24 cellular contexts compared by ENCODE assay signal in the genomic region with DNA sequence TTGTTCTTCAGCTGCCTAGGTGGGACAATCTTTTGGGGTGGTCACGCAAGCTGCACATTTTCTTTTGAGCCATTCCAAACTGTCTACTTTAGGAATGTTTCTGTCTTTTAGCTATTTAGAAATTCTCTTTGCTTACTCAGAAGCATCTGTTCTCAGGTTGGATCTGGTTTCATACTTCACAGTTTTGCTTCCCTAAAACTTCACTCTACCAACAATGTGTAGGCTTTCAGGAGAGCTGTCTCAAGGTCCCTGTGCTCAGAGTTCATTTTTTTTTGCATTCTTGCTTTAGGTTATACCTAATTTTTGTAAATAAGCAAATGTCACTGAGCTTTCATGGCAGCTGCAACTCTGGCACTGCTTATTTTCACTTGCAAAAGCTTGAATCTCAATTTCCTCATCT.
"Had no signal": no experiment of that assay in that cellular context is flagged by ENCODE, and none has a peak within 500 bp of the region (broad histone marks: within the 10 kb centered on the region; RNA-seq: fewer than 3 reads in every experiment).

No MANE protein-coding gene starts in this region.

- H3K27me3 ChIP-seq: ascending aorta, gastrocnemius medialis, hepatocyte, spleen, suprapubic skin, tibial artery, upper lobe of right lung had no signal

- H3K36me3 ChIP-seq: gastrocnemius medialis, left ventricle myocardium inferior, spleen, suprapubic skin, upper lobe of right lung, WERI-Rb-1 had no signal

- H2AFZ ChIP-seq: hepatocyte had no signal

- DNase-seq: activated CD4-positive, alpha-beta T cell treated with anti-CD3 and anti-CD28 coated beads for 48 hours; activated CD4-positive, alpha-beta T cell treated with anti-CD3 and anti-CD28 coated beads, Interleukin-2, amount 50 U/mL, for 48 hours; activated CD8-positive, alpha-beta memory T cell treated with anti-CD3 and anti-CD28 coated beads for 24 hours; activated effector memory CD4-positive, alpha-beta T cell treated with anti-CD3 and anti-CD28 coated beads, Interleukin-2, amount 50 U/mL, for 16 hours; activated naive CD8-positive, alpha-beta T cell treated with anti-CD3 and anti-CD28 coated beads, Interleukin-2, amount 10 ng/mL, durations not matched to agents 7 days and 5 days; cortex of kidney; gastrocnemius medialis; islet precursor cell; left ventricle myocardium inferior; posterior cingulate gyrus; right cardiac atrium; spleen; tibial artery; upper lobe of right lung; WERI-Rb-1 had no signal

- H3K9me3 Mint-ChIP-seq: activated naive CD4-positive, alpha-beta T cell treated with anti-CD3 and anti-CD28 coated beads for 36 hours; activated naive CD8-positive, alpha-beta T cell treated with anti-CD3 and anti-CD28 coated beads, Interleukin-2, amount 10 ng/mL, durations not matched to agents 7 days and 5 days; brain; effector memory CD8-positive, alpha-beta T cell; nephron had no signal

- H3K27ac Mint-ChIP-seq: activated naive CD4-positive, alpha-beta T cell treated with anti-CD3 and anti-CD28 coated beads for 36 hours; activated naive CD8-positive, alpha-beta T cell treated with anti-CD3 and anti-CD28 coated beads, Interleukin-2, amount 10 ng/mL, durations not matched to agents 7 days and 5 days; brain; effector memory CD8-positive, alpha-beta T cell; nephron had no signal

- H3K27ac ChIP-seq: ascending aorta, gastrocnemius medialis, hepatocyte, left ventricle myocardium inferior, spleen, suprapubic skin, tibial artery, upper lobe of right lung, WERI-Rb-1 had no signal

- H3K4me3 ChIP-seq: ascending aorta, gastrocnemius medialis, hepatocyte, left ventricle myocardium inferior, lung, mucosa of descending colon, spleen, suprapubic skin, tibial artery, upper lobe of right lung had no signal

- H3K4me2 ChIP-seq: hepatocyte had no signal

- H3K4me1 Mint-ChIP-seq: brain, nephron had no signal

- H3K9me3 ChIP-seq: ascending aorta, gastrocnemius medialis, left ventricle myocardium inferior, mucosa of descending colon, spleen, suprapubic skin, tibial artery, upper lobe of right lung had no signal

- H3K36me3 Mint-ChIP-seq: activated naive CD8-positive, alpha-beta T cell treated with anti-CD3 and anti-CD28 coated beads, Interleukin-2, amount 10 ng/mL, durations not matched to agents 7 days and 5 days had no signal

- H3K4me3 Mint-ChIP-seq: activated naive CD4-positive, alpha-beta T cell treated with anti-CD3 and anti-CD28 coated beads for 36 hours; activated naive CD8-positive, alpha-beta T cell treated with anti-CD3 and anti-CD28 coated beads, Interleukin-2, amount 10 ng/mL, durations not matched to agents 7 days and 5 days; brain; effector memory CD8-positive, alpha-beta T cell; nephron had no signal

- H3K79me2 ChIP-seq: hepatocyte had no signal

- H3K27me3 Mint-ChIP-seq: effector memory CD8-positive, alpha-beta T cell had no signal

- H3K4me1 ChIP-seq: gastrocnemius medialis, suprapubic skin, upper lobe of right lung had no signal
